Comparison of ENCODE assay signal across 18 cellular contexts in the genomic region with DNA sequence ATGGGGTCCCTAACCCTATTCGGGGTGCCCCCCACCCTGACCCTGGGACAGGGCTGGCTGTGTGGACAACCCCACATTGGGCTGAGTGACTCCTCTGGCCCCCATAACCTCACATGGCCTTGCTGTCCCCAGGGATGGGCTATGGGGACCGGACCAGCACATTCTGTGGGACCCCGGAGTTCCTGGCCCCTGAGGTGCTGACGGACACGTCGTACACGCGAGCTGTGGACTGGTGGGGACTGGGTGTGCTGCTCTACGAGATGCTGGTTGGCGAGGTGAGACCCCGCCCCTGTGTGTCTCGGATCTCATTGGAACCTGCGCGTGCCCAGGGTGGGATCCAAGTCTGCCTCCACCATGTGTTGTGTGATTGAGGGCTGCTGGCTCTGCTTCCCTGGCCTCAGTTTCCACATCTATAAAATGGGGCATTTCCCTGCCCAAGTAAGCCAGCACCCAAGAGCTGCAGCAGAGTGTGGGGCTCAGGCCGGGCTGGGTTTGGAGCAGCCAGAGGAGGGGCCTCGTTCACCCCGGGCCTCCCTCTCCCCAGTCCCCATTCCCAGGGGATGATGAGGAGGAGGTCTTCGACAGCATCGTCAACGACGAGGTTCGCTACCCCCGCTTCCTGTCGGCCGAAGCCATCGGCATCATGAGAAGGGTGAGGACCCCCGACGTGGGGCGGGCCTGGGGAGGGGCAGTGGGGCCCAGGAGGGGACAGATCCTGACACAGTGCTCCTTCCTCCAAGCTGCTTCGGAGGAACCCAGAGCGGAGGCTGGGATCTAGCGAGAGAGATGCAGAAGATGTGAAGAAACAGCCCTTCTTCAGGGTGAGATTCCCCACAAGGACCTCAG. TPM values are rescaled to one million over a fixed set of nuclear protein-coding genes. Genes with fewer than 3 reads are reported as not detected.
DNase-seq lines count a peak whose midpoint lies in the region; ATAC-seq, FAIRE-seq and TF ChIP-seq lines count a peak whose summit lies in the region.
"Had no signal": no experiment of that assay in that cellular context is flagged by ENCODE, and none has a peak within 500 bp of the region (broad histone marks: within the 10 kb centered on the region; RNA-seq: fewer than 3 reads in every experiment).

No MANE protein-coding gene starts in this region.

- H3K27me3 ChIP-seq in Caco-2 (replicated peaks; ENCODE audit: control insufficient read depth, insufficient read depth, low read length) (no peaks in the 10 kb centered on the region), HCT116 (ENCODE audit: insufficient read depth, low read length) (no peaks in the 10 kb centered on the region), GM12878 (replicated peaks in 1 of 2; ENCODE audit: control insufficient read depth in 2 of 2, insufficient read depth in 2 of 2, low read length in 1 of 2) (peaks cover 5 to 6% of the 10 kb centered on the region in 2 experiments; a peak in 3 of 4 replicates)

- RAD21 ChIA-PET in HCT116 (lab: Charles Lee; ENCODE audit: low non-redundant PET in 1 of 2, low total read pairs in 2 of 2, uncharacterized antibody in 2 of 2, unreplicated experiment in 2 of 2) (no interaction called here), GM12878 (lab: Charles Lee; ENCODE audit: unreplicated experiment) (no interaction called here)

- peaks cover 57% of the 10 kb centered on the region for H3K36me3 Mint-ChIP-seq in Caco-2 (ENCODE audit: insufficient read depth, unreplicated experiment)

- no peak overlapping the region for H3K4me2 ChIP-seq in HCT116 (ENCODE audit: low read length)
- H3K4me2 ChIP-seq in GM12878 (ENCODE audit: control insufficient read depth, insufficient read depth) = no peak overlapping the region

- H3K79me2 ChIP-seq in HCT116 (ENCODE audit: insufficient read depth, low read length) (no peaks in the 10 kb centered on the region), GM12878 (ENCODE audit: control insufficient read depth, insufficient read depth, low read length) (no peaks in the 10 kb centered on the region)

- H3K4me3 ChIP-seq in Caco-2 (ENCODE audit: low read depth, low read length) (no peak overlapping the region), HCT116 (replicated peaks in 1 of 2; ENCODE audit: low read depth in 1 of 2, low read length in 2 of 2) (no peak overlapping the region), GM12878 (no peak overlapping the region)

- CTCF ChIA-PET in Caco-2 (lab: Charles Lee) (no interaction called here), HCT116 (lab: Charles Lee) (no interaction called here), GM12878 (lab: Yijun Ruan, JAX) (no interaction called here)

- no peaks in the 10 kb centered on the region for H3K27me3 Mint-ChIP-seq in Caco-2 (ENCODE audit: insufficient read depth, unreplicated experiment)

- H3K27ac ChIP-seq in HCT116 (ENCODE audit: low read depth, low read length) (no peak overlapping the region), GM12878 (ENCODE audit: control insufficient read depth, insufficient read depth) (no peak overlapping the region)
- H3K27ac ChIP-seq: HL-60 had no signal

- H4K20me1 ChIP-seq in HCT116 (ENCODE audit: insufficient read depth) = no peaks in the 10 kb centered on the region
- H4K20me1 ChIP-seq in GM12878 (ENCODE audit: control insufficient read depth, insufficient read depth) = no peaks in the 10 kb centered on the region

- H3K36me3 ChIP-seq in Caco-2 (ENCODE audit: control insufficient read depth, insufficient read depth, low read length) (no peaks in the 10 kb centered on the region), HCT116 (ENCODE audit: control insufficient read depth in 1 of 2, insufficient read depth in 2 of 2, low read length in 2 of 2) (peaks cover 0 to 5% of the 10 kb centered on the region in 2 experiments; a peak in 3 of 4 replicates), GM12878 (ENCODE audit: control insufficient read depth in 2 of 2, insufficient read depth in 2 of 2, low read length in 1 of 2) (peaks cover 3 to 7% of the 10 kb centered on the region in 2 experiments; a peak in 3 of 4 replicates)

- intact Hi-C loops in Caco-2 (cut with micrococcal nuclease; ENCODE audit: unreplicated experiment) = loop anchor here (10.0 kb wide), 1 partner anchor 105 kb away; no protein-coding TSS in a partner anchor
- intact Hi-C loops in HCT116 (cut with micrococcal nuclease) = loop anchor here (5.0 kb wide), 1 partner anchor 333 kb away; the partner anchor contains the start of gene ASF1B
- intact Hi-C loops in GM12878 (cut with micrococcal nuclease; ENCODE audit: unreplicated experiment) = loop anchor here (5.0 to 10.0 kb wide), 3 partner anchors 38 to 115 kb away; partner anchors contain the start of genes DDX39A and PKN1

- TF ChIP-seq EP300 in GM12878 (IDR thresholded peaks at IDR 0.05; ENCODE audit: borderline replicate concordance in 1 of 2, control insufficient read depth in 1 of 2, low read depth in 2 of 2, low read length in 2 of 2) = no peak

- FAIRE-seq in GM12878 (lab: Jason Lieb, UNC) = no peak

- H3K9me3 ChIP-seq in Caco-2 (no peaks in the 10 kb centered on the region), HCT116 (ENCODE audit: control insufficient read depth in 1 of 2, insufficient read depth in 1 of 2, low read depth in 1 of 2, low read length in 2 of 2) (no peaks in the 10 kb centered on the region), GM12878 (replicated peaks; ENCODE audit: control insufficient read depth, insufficient read depth, low read length) (no peaks in the 10 kb centered on the region)

- no peaks in the 10 kb centered on the region for H3K9me2 ChIP-seq in HCT116 (ENCODE audit: insufficient read depth)

- H3K4me1 ChIP-seq in Caco-2 (no peaks in the 10 kb centered on the region; the same call in 1 of the 2 replicates), HCT116 (ENCODE audit: control insufficient read depth in 1 of 2, insufficient read depth in 2 of 2, low read length in 2 of 2) (peaks cover 4 to 17% of the 10 kb centered on the region in 2 experiments; a peak in 3 of 4 replicates), GM12878 (ENCODE audit: control insufficient read depth, insufficient read depth, low read length) (no peaks in the 10 kb centered on the region)

- no peak overlapping the region for H3K9ac ChIP-seq in HCT116 (ENCODE audit: low read length)
- H3K9ac ChIP-seq in GM12878 (ENCODE audit: control insufficient read depth, insufficient read depth, low read length) = no peak overlapping the region

- no peak for TF ChIP-seq RAD21 in HCT116 (IDR thresholded peaks at IDR 0.05; ENCODE audit: low read depth)
- no peak for TF ChIP-seq RAD21 in GM12878 (IDR thresholded peaks at IDR 0.05; ENCODE audit: insufficient read depth, low read depth, low read length)

- BruUV-seq in Caco-2 (replicated peaks; lab: Mats Ljungman, UMichigan) = no TSS peak
- TSS peak; percentile 63 for BruUV-seq in HCT116 (replicated peaks; lab: Mats Ljungman, UMichigan)
- TSS peak; percentile 62 for BruUV-seq in GM12878 (replicated peaks; lab: Mats Ljungman, UMichigan)

- POLR2A ChIA-PET in Caco-2 (lab: Charles Lee) = no interaction called here
- POLR2A ChIA-PET in HCT116 (lab: Charles Lee) = no interaction called here
- POLR2A ChIA-PET in GM12878 (lab: Charles Lee) = no interaction called here

- H3K4me3 Mint-ChIP-seq in Caco-2 (ENCODE audit: unreplicated experiment) = no peak overlapping the region

- in situ Hi-C loops in GM12878 (cut with MboI) = no loop called here

- TF ChIP-seq CTCF in Caco-2 (IDR thresholded peaks at IDR 0.05; ENCODE audit: insufficient read depth in 1 of 2, low read depth in 1 of 2, low read length in 1 of 2, severe bottlenecking in 1 of 2, unreplicated experiment in 1 of 2) (no peak), HCT116 (IDR thresholded peaks at IDR 0.05 in 2 of 3, conservative IDR thresholded peaks at IDR 0.05 in 1 of 3; ENCODE audit: borderline replicate concordance in 1 of 3, insufficient read depth in 1 of 3, low read depth in 2 of 3, low read length in 2 of 3) (no peak), GM12878 (IDR thresholded peaks at IDR 0.05 in 2 of 3, conservative IDR thresholded peaks at IDR 0.05 in 1 of 3; ENCODE audit: control insufficient read depth in 2 of 3, extremely low read depth in 1 of 3, insufficient read depth in 1 of 3, low read depth in 3 of 3, low read length in 3 of 3) (no peak)

- no peak for DNase-seq in Caco-2
- DNase-seq in HCT116 (ENCODE audit: low read depth, low spot score) = no peak
- no peak for DNase-seq in GM12878 (ENCODE audit: low read depth, low spot score)
- DNase-seq in putamen (ENCODE audit: low spot score) = no peak
- DNase-seq: C1 segment of cervical spinal cord; MV-4-11; NCI-H1417; NCI-H187 treated with DMSO at 0.1 percent for 48 hours; NCI-H446; NCI-H69; NK-92 treated with Interleukin-12 subunit alpha and Interleukin-12 subunit beta, amount 100 ng/mL, for 24 hours; OCI-M1 had no signal

- no peak for ATAC-seq in HCT116
- no peak for ATAC-seq in GM12878
- ATAC-seq in HG03039 (IDR thresholded peaks at IDR 0.05; ENCODE audit: unreplicated experiment) = no peak

- WGBS in GM12878 (ENCODE audit: insufficient coverage, insufficient replicate concordance, low lambda C conversion rate, missing lambda C conversion rate) = 87% methylated on average over 31 of the region's 32 CpGs

- TF ChIP-seq POLR2A in HCT116 (IDR thresholded peaks at IDR 0.05; ENCODE audit: borderline replicate concordance, extremely low read depth, insufficient read depth, insufficient read length) = no peak
- TF ChIP-seq POLR2A in GM12878 (IDR thresholded peaks at IDR 0.05; ENCODE audit: low read depth, low read length) = no peak

- SMC1A ChIA-PET in GM12878 (lab: Charles Lee; ENCODE audit: uncharacterized antibody, unreplicated experiment) = no interaction called here

- peaks cover 5% of the 10 kb centered on the region for H3K4me1 Mint-ChIP-seq in Caco-2 (ENCODE audit: low read depth, unreplicated experiment)

- H3K9me3 Mint-ChIP-seq in Caco-2 (ENCODE audit: unreplicated experiment) = no peaks in the 10 kb centered on the region

- H2AFZ ChIP-seq in HCT116 (ENCODE audit: low read depth, low read length, poor library complexity, severe bottlenecking) (no peak overlapping the region), GM12878 (ENCODE audit: control insufficient read depth, low read depth, low read length) (no peak overlapping the region)

- peak overlapping the region; percentile 42 for H3K27ac Mint-ChIP-seq in Caco-2 (ENCODE audit: unreplicated experiment)

RNA-seq across cellular contexts. Expression of gene PTGER1, which starts 4.9 kb away (rescaled TPM):
- total RNA-seq in Caco-2 (2022) (0.20 and 0.74 TPM in 2 replicates), HCT116 (2021; ENCODE audit: unreplicated experiment) (1.1 TPM), GM12878 (2014; rRNA removed) (not detected in 2 replicates), GM12878 (2014; rRNA removed; fragmentation: Illumina TruSeq; extraction: Trizol) (not detected in 2 replicates), GM12878 (2021) (not detected in 2 replicates)
- polyA plus RNA-seq in HCT116 (2012) = 0.47 and 0.55 TPM in 2 replicates
- not detected in 2 replicates for total RNA-seq in GM12878 (2013; cell fraction: nucleolus; rRNA removed)
- not detected for polyA plus RNA-seq in GM12878 (2011; ENCODE audit: low read depth)
- polyA plus RNA-seq in GM12878 (2011; rRNA removed) (not detected in 2 replicates), GM12878 (2014; fragmentation: Illumina TruSeq; extraction: Trizol) (not detected in 2 replicates), GM12878 (2014; fragmentation: Nextera tagmentation; extraction: Ambion mirVana) (not detected), GM12878 (2014; rRNA removed) (not detected in 2 replicates), GM12878 (2016; fragmentation: Nextera tagmentation; extraction: Ambion mirVana) (not detected)
- polyA plus RNA-seq in GM12878 (2011; cell fraction: cytosol; rRNA removed) = not detected in 2 replicates
- polyA plus RNA-seq in GM12878 (2011; cell fraction: nucleus; rRNA removed) = not detected in 2 replicates
- polyA plus RNA-seq in GM12878 (2012) = not detected in 2 replicates
- not detected in 2 replicates for polyA minus RNA-seq in GM12878 (2011; rRNA and poly(A)+ RNA removed)
- not detected in 2 replicates for polyA minus RNA-seq in GM12878 (2011; cell fraction: cytosol; rRNA and poly(A)+ RNA removed)
- polyA minus RNA-seq in GM12878 (2011; cell fraction: nucleus; rRNA and poly(A)+ RNA removed) = not detected in 2 replicates
- total RNA-seq: A673, Daoy, H4, SK-MEL-5 had no signal

RNA-seq across cellular contexts. Expression of gene GIPC1, which starts 25.7 kb away (rescaled TPM):
- total RNA-seq in Caco-2 (2022) (98.7 and 105 TPM in 2 replicates), HCT116 (2021; ENCODE audit: unreplicated experiment) (103 TPM), GM12878 (2014; rRNA removed) (23.4 and 24.1 TPM in 2 replicates), GM12878 (2014; rRNA removed; fragmentation: Illumina TruSeq; extraction: Trizol) (7.0 and 11.3 TPM in 2 replicates), GM12878 (2021) (19.9 and 21.2 TPM in 2 replicates)
- polyA plus RNA-seq in HCT116 (2012) = 112 and 135 TPM in 2 replicates
- 6.6 and 6.9 TPM in 2 replicates for total RNA-seq in GM12878 (2013; cell fraction: nucleolus; rRNA removed)
- 4.5 TPM for polyA plus RNA-seq in GM12878 (2011; ENCODE audit: low read depth)
- polyA plus RNA-seq in GM12878 (2011; rRNA removed) (6.4 and 11.2 TPM in 2 replicates), GM12878 (2014; fragmentation: Illumina TruSeq; extraction: Trizol) (1.0 and 5.0 TPM in 2 replicates), GM12878 (2014; fragmentation: Nextera tagmentation; extraction: Ambion mirVana) (1 to 10 TPM in 1 of 2 experiments, under 1 TPM in 1; 0.47 to 1.0 TPM), GM12878 (2014; rRNA removed) (21.4 and 24.1 TPM in 2 replicates), GM12878 (2016; fragmentation: Nextera tagmentation; extraction: Ambion mirVana) (10 to 100 TPM; 15.9 to 18.0 TPM)
- 13.5 and 21.3 TPM in 2 replicates for polyA plus RNA-seq in GM12878 (2011; cell fraction: cytosol; rRNA removed)
- polyA plus RNA-seq in GM12878 (2011; cell fraction: nucleus; rRNA removed) = 11.9 and 15.0 TPM in 2 replicates
- 11.9 and 12.5 TPM in 2 replicates for polyA plus RNA-seq in GM12878 (2012)
- polyA minus RNA-seq in GM12878 (2011; rRNA and poly(A)+ RNA removed) = 4.3 and 6.5 TPM in 2 replicates
- 27.1 and 42.4 TPM in 2 replicates for polyA minus RNA-seq in GM12878 (2011; cell fraction: cytosol; rRNA and poly(A)+ RNA removed)
- polyA minus RNA-seq in GM12878 (2011; cell fraction: nucleus; rRNA and poly(A)+ RNA removed) = 4.0 and 8.5 TPM in 2 replicates

RNA-seq across cellular contexts. Expression of gene PKN1, which starts 37.1 kb away (rescaled TPM):
- 102 and 105 TPM in 2 replicates for total RNA-seq in Caco-2 (2022)
- total RNA-seq in HCT116 (2021; ENCODE audit: unreplicated experiment) = 248 TPM
- 238 and 241 TPM in 2 replicates for polyA plus RNA-seq in HCT116 (2012)
- total RNA-seq in GM12878 (2013; cell fraction: nucleolus; rRNA removed) = 65.2 and 69.3 TPM in 2 replicates
- 68.0 and 80.0 TPM in 2 replicates for total RNA-seq in GM12878 (2014; rRNA removed)
- total RNA-seq in GM12878 (2014; rRNA removed; fragmentation: Illumina TruSeq; extraction: Trizol) = 47.8 and 54.2 TPM in 2 replicates
- total RNA-seq in GM12878 (2021) = 189 and 202 TPM in 2 replicates
- 24.3 TPM for polyA plus RNA-seq in GM12878 (2011; ENCODE audit: low read depth)
- 26.0 and 49.8 TPM in 2 replicates for polyA plus RNA-seq in GM12878 (2011; rRNA removed)
- polyA plus RNA-seq in GM12878 (2011; cell fraction: cytosol; rRNA removed) = 60.4 and 77.2 TPM in 2 replicates
- 89.7 and 112 TPM in 2 replicates for polyA plus RNA-seq in GM12878 (2011; cell fraction: nucleus; rRNA removed)
- polyA plus RNA-seq in GM12878 (2012) = 75.7 and 100 TPM in 2 replicates
- 18.9 and 45.4 TPM in 2 replicates for polyA plus RNA-seq in GM12878 (2014; fragmentation: Illumina TruSeq; extraction: Trizol)
- 1 to 10 TPM; 1.0 to 1.4 TPM for polyA plus RNA-seq in GM12878 (2014; fragmentation: Nextera tagmentation; extraction: Ambion mirVana)
- 77.3 and 91.2 TPM in 2 replicates for polyA plus RNA-seq in GM12878 (2014; rRNA removed)
- polyA plus RNA-seq in GM12878 (2016; fragmentation: Nextera tagmentation; extraction: Ambion mirVana) = 10 to 100 TPM; 51.3 to 60.1 TPM
- polyA minus RNA-seq in GM12878 (2011; rRNA and poly(A)+ RNA removed) = 59.2 and 121 TPM in 2 replicates
- polyA minus RNA-seq in GM12878 (2011; cell fraction: cytosol; rRNA and poly(A)+ RNA removed) = 51.6 and 70.8 TPM in 2 replicates
- polyA minus RNA-seq in GM12878 (2011; cell fraction: nucleus; rRNA and poly(A)+ RNA removed) = 17.0 and 26.6 TPM in 2 replicates

RNA-seq across cellular contexts. Expression of gene DNAJB1, which starts 47.9 kb away (rescaled TPM):
- total RNA-seq in Caco-2 (2022) (79.5 and 80.2 TPM in 2 replicates), HCT116 (2021; ENCODE audit: unreplicated experiment) (175 TPM), GM12878 (2014; rRNA removed) (27.2 and 27.9 TPM in 2 replicates), GM12878 (2014; rRNA removed; fragmentation: Illumina TruSeq; extraction: Trizol) (24.7 and 26.3 TPM in 2 replicates), GM12878 (2021) (39.4 and 40.8 TPM in 2 replicates)
- 129 and 139 TPM in 2 replicates for polyA plus RNA-seq in HCT116 (2012)
- 20.5 and 21.0 TPM in 2 replicates for total RNA-seq in GM12878 (2013; cell fraction: nucleolus; rRNA removed)
- polyA plus RNA-seq in GM12878 (2011; ENCODE audit: low read depth) = 16.0 TPM
- polyA plus RNA-seq in GM12878 (2011; rRNA removed) (36.8 and 45.7 TPM in 2 replicates), GM12878 (2014; fragmentation: Illumina TruSeq; extraction: Trizol) (34.9 and 38.0 TPM in 2 replicates), GM12878 (2014; fragmentation: Nextera tagmentation; extraction: Ambion mirVana) (1 to 10 TPM; 4.8 to 8.3 TPM), GM12878 (2014; rRNA removed) (31.6 and 31.9 TPM in 2 replicates), GM12878 (2016; fragmentation: Nextera tagmentation; extraction: Ambion mirVana) (10 to 100 TPM; 62.3 to 65.8 TPM)
- polyA plus RNA-seq in GM12878 (2011; cell fraction: cytosol; rRNA removed) = 45.8 and 48.4 TPM in 2 replicates
- polyA plus RNA-seq in GM12878 (2011; cell fraction: nucleus; rRNA removed) = 31.8 and 33.9 TPM in 2 replicates
- polyA plus RNA-seq in GM12878 (2012) = 24.2 and 28.9 TPM in 2 replicates
- 40.0 and 44.6 TPM in 2 replicates for polyA minus RNA-seq in GM12878 (2011; rRNA and poly(A)+ RNA removed)
- 11.1 and 16.1 TPM in 2 replicates for polyA minus RNA-seq in GM12878 (2011; cell fraction: cytosol; rRNA and poly(A)+ RNA removed)
- polyA minus RNA-seq in GM12878 (2011; cell fraction: nucleus; rRNA and poly(A)+ RNA removed) = 15.0 and 18.5 TPM in 2 replicates

RNA-seq across cellular contexts. Expression of gene DDX39A, which starts 51.1 kb away (rescaled TPM):
- total RNA-seq in Caco-2 (2022) (118 and 126 TPM in 2 replicates), HCT116 (2021; ENCODE audit: unreplicated experiment) (152 TPM), GM12878 (2014; rRNA removed) (248 and 280 TPM in 2 replicates), GM12878 (2014; rRNA removed; fragmentation: Illumina TruSeq; extraction: Trizol) (109 and 116 TPM in 2 replicates), GM12878 (2021) (218 and 236 TPM in 2 replicates)
- polyA plus RNA-seq in HCT116 (2012) = 164 and 169 TPM in 2 replicates
- total RNA-seq in GM12878 (2013; cell fraction: nucleolus; rRNA removed) = 162 and 204 TPM in 2 replicates
- polyA plus RNA-seq in GM12878 (2011; ENCODE audit: low read depth) = 90.3 TPM
- polyA plus RNA-seq in GM12878 (2011; rRNA removed) (56.8 and 134 TPM in 2 replicates), GM12878 (2014; fragmentation: Illumina TruSeq; extraction: Trizol) (40.7 and 113 TPM in 2 replicates), GM12878 (2014; fragmentation: Nextera tagmentation; extraction: Ambion mirVana) (100 to 1,000 TPM; 168 to 212 TPM), GM12878 (2014; rRNA removed) (249 and 298 TPM in 2 replicates), GM12878 (2016; fragmentation: Nextera tagmentation; extraction: Ambion mirVana) (100 to 1,000 TPM; 356 to 378 TPM)
- polyA plus RNA-seq in GM12878 (2011; cell fraction: cytosol; rRNA removed) = 158 and 220 TPM in 2 replicates
- polyA plus RNA-seq in GM12878 (2011; cell fraction: nucleus; rRNA removed) = 1,234 and 1,343 TPM in 2 replicates
- polyA plus RNA-seq in GM12878 (2012) = 147 and 173 TPM in 2 replicates
- polyA minus RNA-seq in GM12878 (2011; rRNA and poly(A)+ RNA removed) = 84.7 and 109 TPM in 2 replicates
- 46.0 and 52.9 TPM in 2 replicates for polyA minus RNA-seq in GM12878 (2011; cell fraction: cytosol; rRNA and poly(A)+ RNA removed)
- polyA minus RNA-seq in GM12878 (2011; cell fraction: nucleus; rRNA and poly(A)+ RNA removed) = 125 and 175 TPM in 2 replicates
